ENCODE assay signal across 8 cellular contexts in the genomic region with DNA sequence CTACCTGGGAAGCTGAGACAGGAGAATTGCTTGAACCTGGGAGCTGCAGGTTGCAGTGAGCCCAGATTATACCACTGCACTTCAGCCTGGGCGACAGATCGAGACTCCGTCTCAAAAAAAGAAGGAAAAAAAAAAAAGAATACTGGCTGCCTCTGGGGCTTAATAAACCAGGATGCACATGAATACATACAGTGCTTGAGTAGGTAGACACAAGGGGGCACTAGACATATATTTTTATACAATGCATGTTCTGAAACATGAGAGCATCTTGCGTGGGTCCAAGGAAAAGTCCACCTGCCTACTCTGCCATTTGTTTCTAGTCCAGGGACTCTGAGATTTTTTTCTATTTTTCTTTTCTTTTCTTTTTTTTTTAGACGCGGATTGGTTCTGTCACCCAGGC. TPM values are rescaled to one million over a fixed set of nuclear protein-coding genes. Genes with fewer than 3 reads are reported as not detected.
A peak's percentile ranks its signal among the peaks of the same experiment; 100 is the strongest.
DNase-seq lines count a peak whose midpoint lies in the region; ATAC-seq and TF ChIP-seq lines count a peak whose summit lies in the region.

No MANE protein-coding gene starts in this region.

- DNase-seq in left ventricle myocardium inferior (no peak), left cardiac atrium (no peak), NCI-H226 (peak; percentile 11), retinal pigment epithelial cell (ENCODE audit: low read depth) (no peak)
- no peak for DNase-seq in central memory CD8-positive, alpha-beta T cell (ENCODE audit: low spot score in 2 of 2)

- H3K36me3 ChIP-seq in left ventricle myocardium inferior = peaks cover 10% of the 10 kb centered on the region

- H3K4me1 Mint-ChIP-seq in central memory CD8-positive, alpha-beta T cell = no peaks in the 10 kb centered on the region

- TF ChIP-seq CTCF in left ventricle myocardium inferior (IDR thresholded peaks at IDR 0.05; ENCODE audit: borderline replicate concordance) = peak; percentile 35
- TF ChIP-seq CTCF in retinal pigment epithelial cell (conservative IDR thresholded peaks at IDR 0.05; ENCODE audit: low read depth, low read length) = peak; percentile 55

- ATAC-seq in left cardiac atrium (no peak), HG03280 (IDR thresholded peaks at IDR 0.05; ENCODE audit: unreplicated experiment) (no peak), HG03457 (IDR thresholded peaks at IDR 0.05; ENCODE audit: unreplicated experiment) (no peak), GM18520 (IDR thresholded peaks at IDR 0.05; ENCODE audit: unreplicated experiment) (no peak)
- peak; percentile 40 for ATAC-seq in central memory CD8-positive, alpha-beta T cell (replicated peaks; ENCODE audit: extremely low read depth, poor library complexity, severe bottlenecking)

- no peaks in the 10 kb centered on the region for H3K9me3 ChIP-seq in left ventricle myocardium inferior (replicated peaks)

- H3K4me3 ChIP-seq in left ventricle myocardium inferior (no peak overlapping the region), retinal pigment epithelial cell (ENCODE audit: low read length) (no peak overlapping the region)

- H3K27ac ChIP-seq in left ventricle myocardium inferior (replicated peaks) = no peak overlapping the region

- H3K27me3 Mint-ChIP-seq in central memory CD8-positive, alpha-beta T cell = no peaks in the 10 kb centered on the region

- no peaks in the 10 kb centered on the region for H3K9me3 Mint-ChIP-seq in central memory CD8-positive, alpha-beta T cell

- H3K4me3 Mint-ChIP-seq in central memory CD8-positive, alpha-beta T cell = no peak overlapping the region

- H3K4me1 ChIP-seq in left ventricle myocardium inferior = no peaks in the 10 kb centered on the region

- no peak overlapping the region for H3K27ac Mint-ChIP-seq in central memory CD8-positive, alpha-beta T cell (ENCODE audit: low read depth)

- intact Hi-C loops in left ventricle myocardium inferior (cut with micrococcal nuclease) = no loop called here
- intact Hi-C loops in left cardiac atrium (cut with DNase I) = no loop called here

- no peaks in the 10 kb centered on the region for H3K27me3 ChIP-seq in left ventricle myocardium inferior (ENCODE audit: low read depth)

- H3K36me3 Mint-ChIP-seq in central memory CD8-positive, alpha-beta T cell (ENCODE audit: insufficient read depth) = peaks cover 2% of the 10 kb centered on the region

RNA-seq across cellular contexts. Expression of gene KEAP1, which starts 31.2 kb away (rescaled TPM):
- total RNA-seq in left ventricle myocardium inferior (74.5 TPM), left cardiac atrium (10 to 100 TPM; 53.5 to 55.1 TPM)

RNA-seq across cellular contexts. Expression of gene S1PR5, which starts 45.3 kb away (rescaled TPM):
- total RNA-seq in left ventricle myocardium inferior = 0.11 TPM
- under 1 TPM; 0.21 to 0.29 TPM for total RNA-seq in left cardiac atrium

RNA-seq across cellular contexts. Expression of gene PDE4A, which starts 51.6 kb away (rescaled TPM):
- total RNA-seq in left ventricle myocardium inferior = 20.0 TPM
- total RNA-seq in left cardiac atrium = 10 to 100 TPM; 13.5 to 13.7 TPM
